ENCODE assay signal across 9 cellular contexts in the genomic region with DNA sequence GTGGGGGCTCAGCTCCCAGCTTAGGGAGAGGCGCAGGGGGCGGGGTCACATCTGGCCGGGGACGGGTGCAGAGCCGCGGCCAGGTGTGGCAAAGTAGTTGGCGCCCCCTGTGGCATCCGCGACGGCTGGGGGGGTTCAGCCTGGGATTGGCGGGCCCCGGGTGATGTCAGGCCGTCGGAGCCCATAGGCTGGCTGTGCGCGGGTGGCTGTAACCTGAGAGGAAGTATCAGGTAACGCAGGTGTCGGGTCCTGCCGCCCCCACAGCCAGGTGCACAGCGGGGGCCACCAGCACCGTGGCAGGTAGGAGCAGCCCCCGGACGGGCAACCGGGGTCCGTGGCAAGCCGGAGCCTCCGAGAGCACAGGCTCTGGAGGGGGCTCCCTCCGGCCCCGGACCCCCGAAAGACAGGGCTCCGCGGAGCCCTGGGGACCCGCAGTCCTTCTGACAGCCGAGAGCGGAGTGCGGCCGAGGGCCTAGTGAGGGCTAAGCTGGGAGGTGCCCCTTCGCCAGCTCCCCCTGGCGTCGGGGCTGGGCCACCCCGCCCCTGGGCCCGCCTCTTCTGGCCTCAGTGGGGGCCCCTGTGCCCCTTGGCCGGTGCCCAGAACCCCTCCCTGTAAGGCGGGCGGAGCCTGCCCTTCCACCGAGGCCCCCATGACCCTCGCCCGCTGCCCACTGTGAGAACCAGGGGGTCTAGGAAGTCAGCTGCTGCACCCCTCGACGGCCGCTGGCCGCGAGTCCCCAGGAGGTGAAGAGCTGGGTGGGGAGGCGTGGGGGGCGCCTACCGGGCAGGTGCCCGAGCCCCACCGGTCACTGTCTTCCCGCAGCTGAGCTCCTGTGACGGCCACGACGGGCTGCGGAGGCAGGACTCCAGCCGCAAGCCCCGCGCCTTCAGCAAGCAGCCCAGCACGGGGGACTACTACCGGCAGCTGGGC. TPM values are rescaled to one million over a fixed set of nuclear protein-coding genes. Genes with fewer than 3 reads are reported as not detected.
A peak's percentile ranks its signal among the peaks of the same experiment; 100 is the strongest.
DNase-seq lines count a peak whose midpoint lies in the region; ATAC-seq and TF ChIP-seq lines count a peak whose summit lies in the region.
"Had no signal": no experiment of that assay in that cellular context is flagged by ENCODE, and none has a peak within 500 bp of the region (broad histone marks: within the 10 kb centered on the region; RNA-seq: fewer than 3 reads in every experiment).

No MANE protein-coding gene starts in this region.

- H3K23ac ChIP-seq in mesenchymal stem cell (ENCODE audit: low read length in 2 of 2) = no peak overlapping the region

- peaks cover 26% of the 10 kb centered on the region for H3K27me3 Mint-ChIP-seq in activated naive CD4-positive, alpha-beta T cell treated with anti-CD3 and anti-CD28 coated beads, Interleukin-2, amount 50 U/mL, for 24 hours

- peaks cover 23% of the 10 kb centered on the region for H3K4me1 Mint-ChIP-seq in activated naive CD4-positive, alpha-beta T cell treated with anti-CD3 and anti-CD28 coated beads, Interleukin-2, amount 50 U/mL, for 24 hours

- ATAC-seq in GM21529 (IDR thresholded peaks at IDR 0.05; ENCODE audit: unreplicated experiment) = no peak
- ATAC-seq in GM19035 (IDR thresholded peaks at IDR 0.05; ENCODE audit: unreplicated experiment) = no peak

- H3K18ac ChIP-seq in mesenchymal stem cell (ENCODE audit: low read depth in 1 of 2, low read length in 2 of 2) = peak overlapping the region in 1 of 2 experiments; percentile 14

- H3K36me3 ChIP-seq in mesenchymal stem cell (ENCODE audit: control insufficient read depth in 1 of 2, insufficient read depth in 2 of 2, low read depth in 1 of 2, low read length in 2 of 2) = no peaks in the 10 kb centered on the region

- no peaks in the 10 kb centered on the region for H3K9me3 Mint-ChIP-seq in activated naive CD4-positive, alpha-beta T cell treated with anti-CD3 and anti-CD28 coated beads, Interleukin-2, amount 50 U/mL, for 24 hours

- peak overlapping the region; percentile 48 for H4K8ac ChIP-seq in mesenchymal stem cell (ENCODE audit: low read length)

- 4% methylated on average over 50 of the region's 68 CpGs for WGBS in mesenchymal stem cell

- H2BK15ac ChIP-seq in mesenchymal stem cell (ENCODE audit: low read depth, poor library complexity, severe bottlenecking) = no peak overlapping the region

- H3K27me3 ChIP-seq in mesenchymal stem cell (ENCODE audit: control insufficient read depth in 1 of 2, insufficient read depth in 1 of 2, low read length in 2 of 2) = peaks cover 60 to 83% of the 10 kb centered on the region in 2 experiments

- H2AK5ac ChIP-seq in mesenchymal stem cell (ENCODE audit: low read length, severe bottlenecking) = no peak overlapping the region

- H3K79me1 ChIP-seq in mesenchymal stem cell (replicated peaks; ENCODE audit: low read length, poor library complexity, severe bottlenecking) = no peaks in the 10 kb centered on the region

- no peak overlapping the region for H3K27ac Mint-ChIP-seq in activated naive CD4-positive, alpha-beta T cell treated with anti-CD3 and anti-CD28 coated beads, Interleukin-2, amount 50 U/mL, for 24 hours

- peaks cover 24% of the 10 kb centered on the region for H3K4me1 ChIP-seq in mesenchymal stem cell (ENCODE audit: control insufficient read depth, insufficient read depth, low read depth, low read length)

- peak overlapping the region; percentile 49 for H3K4me3 Mint-ChIP-seq in activated naive CD4-positive, alpha-beta T cell treated with anti-CD3 and anti-CD28 coated beads, Interleukin-2, amount 50 U/mL, for 24 hours

- no peak overlapping the region for H3K4ac ChIP-seq in mesenchymal stem cell (ENCODE audit: low read depth in 1 of 2, low read length in 2 of 2)

- no peaks in the 10 kb centered on the region for H3K9me3 ChIP-seq in mesenchymal stem cell (ENCODE audit: control insufficient read depth, low read length)

- H2BK120ac ChIP-seq in mesenchymal stem cell (ENCODE audit: low read depth, low read length) = no peak overlapping the region

- peak; percentile 92 for DNase-seq in DMS79 (lab: John Stamatoyannopoulos, UW)
- peak; percentile 83 to 86 for DNase-seq in NCI-H1930 (lab: John Stamatoyannopoulos, UW)
- no peak for DNase-seq in mesenchymal stem cell
- no peak for DNase-seq in medulla oblongata (ENCODE audit: extremely low spot score)
- DNase-seq in GM20000 (ENCODE audit: low spot score) = no peak

- no peak overlapping the region for H2BK5ac ChIP-seq in mesenchymal stem cell (ENCODE audit: low read depth, low read length, poor library complexity, severe bottlenecking)

- no peak overlapping the region for H4K91ac ChIP-seq in mesenchymal stem cell (ENCODE audit: low read length)

- H3K4me3 ChIP-seq in mesenchymal stem cell (ENCODE audit: insufficient read depth in 1 of 2, low read depth in 1 of 2, low read length in 2 of 2) = no peak overlapping the region

- TF ChIP-seq CTCF in GM20000 (IDR thresholded peaks at IDR 0.05; ENCODE audit: extremely low read depth, missing control alignments) = no peak

- no peaks in the 10 kb centered on the region for H3K36me3 Mint-ChIP-seq in activated naive CD4-positive, alpha-beta T cell treated with anti-CD3 and anti-CD28 coated beads, Interleukin-2, amount 50 U/mL, for 24 hours

- no peak overlapping the region for H3K14ac ChIP-seq in mesenchymal stem cell (ENCODE audit: low read length in 2 of 2)

- no peak overlapping the region for H3K27ac ChIP-seq in mesenchymal stem cell (ENCODE audit: low read length, poor library complexity, severe bottlenecking)
- H3K27ac ChIP-seq: VCaP had no signal

- H3K4me2 ChIP-seq in mesenchymal stem cell (ENCODE audit: low read length, poor library complexity, severe bottlenecking) = peak overlapping the region; percentile 47

- H3K9ac ChIP-seq in mesenchymal stem cell (ENCODE audit: low read length) = no peak overlapping the region

- H2BK12ac ChIP-seq in mesenchymal stem cell (ENCODE audit: low read length in 2 of 2) = no peak overlapping the region

- H2AFZ ChIP-seq in mesenchymal stem cell (ENCODE audit: low read depth, low read length) = no peak overlapping the region

RNA-seq across cellular contexts. Expression of gene TNFRSF25, which starts 17.9 kb away (rescaled TPM):
- polyA plus RNA-seq in mesenchymal stem cell (2013, experiment 1 of 2) = 2.9 TPM
- 2.4 TPM for polyA plus RNA-seq in mesenchymal stem cell (2013, experiment 2 of 2)

RNA-seq across cellular contexts. Expression of gene ESPN, which starts 23.5 kb away (rescaled TPM):
- polyA plus RNA-seq in mesenchymal stem cell (2013, experiment 1 of 2) = 0.06 TPM
- not detected for polyA plus RNA-seq in mesenchymal stem cell (2013, experiment 2 of 2)

RNA-seq across cellular contexts. Expression of gene HES2, which starts 28.4 kb away (rescaled TPM):
- polyA plus RNA-seq in mesenchymal stem cell (2013, experiment 1 of 2) = 0.07 TPM
- polyA plus RNA-seq in mesenchymal stem cell (2013, experiment 2 of 2) = 0.05 TPM

RNA-seq across cellular contexts. Expression of gene PLEKHG5, which starts 43.4 kb away (rescaled TPM):
- 6.5 TPM for polyA plus RNA-seq in mesenchymal stem cell (2013, experiment 1 of 2)
- polyA plus RNA-seq in mesenchymal stem cell (2013, experiment 2 of 2) = 6.7 TPM

RNA-seq across cellular contexts. Expression of gene ACOT7, which starts 54.5 kb away (rescaled TPM):
- polyA plus RNA-seq in mesenchymal stem cell (2013, experiment 1 of 2) = 67.2 TPM
- polyA plus RNA-seq in mesenchymal stem cell (2013, experiment 2 of 2) = 69.0 TPM

Comparison
In these comparisons a context has a peak if more than half of its experiments do, and no peak if none do; other contexts are left out.
1. DNase-seq: peak in DMS79 (single experiment) and NCI-H1930 (2 of 2); none in mesenchymal stem cell (single experiment), medulla oblongata (single experiment) and GM20000 (single experiment).